ENCODE assay signal across 5 cellular contexts in genomic region chr22:34380532-34380931, GRCh38.
"Had no signal": no experiment of that assay in that cellular context is flagged by ENCODE, and none has a peak within 500 bp of the region (broad histone marks: within the 10 kb centered on the region; RNA-seq: fewer than 3 reads in every experiment).

No MANE protein-coding gene starts in this region.

- DNase-seq: IMR-90, KBM-7, KG1 had no signal

- ATAC-seq: HepG2, K562 had no signal
